Comparison of ENCODE assay signal across 1 cellular context in the genomic region with DNA sequence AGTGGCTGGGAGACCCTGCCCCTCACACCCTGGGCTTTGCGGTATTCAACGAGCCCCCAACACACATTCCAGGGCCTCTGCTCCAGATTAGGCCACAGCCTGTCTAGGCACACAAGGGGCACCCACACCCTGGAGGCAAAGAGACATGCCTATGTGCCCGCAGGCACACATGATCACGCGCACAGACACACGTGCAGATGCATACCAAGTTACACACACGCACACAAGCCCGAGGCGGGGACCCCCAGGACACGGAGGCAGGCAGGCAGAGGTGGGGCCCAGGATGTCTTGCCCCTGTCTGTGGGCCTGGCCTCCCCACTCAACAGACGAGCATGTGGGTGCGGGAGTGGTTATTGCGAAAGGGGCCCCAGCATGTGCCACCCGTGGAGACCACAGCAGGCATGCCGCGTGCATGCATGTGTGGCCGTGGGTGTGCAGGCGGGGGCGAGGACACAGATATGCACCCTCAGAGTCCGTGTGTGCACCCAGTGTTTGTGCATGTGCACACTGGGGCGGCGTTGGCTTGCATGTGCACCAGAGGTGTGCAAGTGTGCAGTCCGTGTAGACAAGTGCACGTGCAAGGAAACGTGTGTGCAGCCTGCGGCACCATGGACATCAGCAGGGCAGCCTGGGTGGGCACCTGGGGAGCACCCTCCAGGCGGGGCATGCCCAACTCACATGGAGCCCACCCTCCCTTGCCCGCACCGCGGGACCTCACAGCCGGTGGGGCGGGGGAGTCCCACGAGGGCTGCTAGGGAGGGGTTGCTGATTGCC.
TF ChIP-seq lines count a peak whose summit lies in the region.

No MANE protein-coding gene starts in this region.

TF ChIP-seq in K562, 482 proteins besides CTCF, POLR2A, EP300 and RAD21 (continued from another document):
- TF ChIP-seq, protein P1, sequence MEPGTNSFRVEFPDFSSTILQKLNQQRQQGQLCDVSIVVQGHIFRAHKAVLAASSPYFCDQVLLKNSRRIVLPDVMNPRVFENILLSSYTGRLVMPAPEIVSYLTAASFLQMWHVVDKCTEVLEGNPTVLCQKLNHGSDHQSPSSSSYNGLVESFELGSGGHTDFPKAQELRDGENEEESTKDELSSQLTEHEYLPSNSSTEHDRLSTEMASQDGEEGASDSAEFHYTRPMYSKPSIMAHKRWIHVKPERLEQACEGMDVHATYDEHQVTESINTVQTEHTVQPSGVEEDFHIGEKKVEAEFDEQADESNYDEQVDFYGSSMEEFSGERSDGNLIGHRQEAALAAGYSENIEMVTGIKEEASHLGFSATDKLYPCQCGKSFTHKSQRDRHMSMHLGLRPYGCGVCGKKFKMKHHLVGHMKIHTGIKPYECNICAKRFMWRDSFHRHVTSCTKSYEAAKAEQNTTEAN (CRISPR knock-in tag; IDR thresholded peaks at IDR 0.05), result peak; percentile 47
- TF ChIP-seq CBFB (CRISPR knock-in tag; IDR thresholded peaks at IDR 0.05), result peak; percentile 65; the same call in 1 of the 2 replicates
- 0 out of 4 replicates have a peak, but pooled peaks of 1 of the 2 experiments have one; percentile 15 for TF ChIP-seq MLX (CRISPR knock-in tag; conservative IDR thresholded peaks at IDR 0.05)
- TF ChIP-seq ZSCAN29 (IDR thresholded peaks at IDR 0.05), result peak; percentile 87
- TF ChIP-seq ZNF124 (CRISPR knock-in tag; IDR thresholded peaks at IDR 0.05), result peak; percentile 80
- TF ChIP-seq HNRNPL (IDR thresholded peaks at IDR 0.05; ENCODE audit: low read depth, low read length), result peak; percentile 25; the same call in 1 of the 2 replicates
- peak; percentile 95 for TF ChIP-seq CEBPB (tag; IDR thresholded peaks at IDR 0.05)
- TF ChIP-seq, protein P2, sequence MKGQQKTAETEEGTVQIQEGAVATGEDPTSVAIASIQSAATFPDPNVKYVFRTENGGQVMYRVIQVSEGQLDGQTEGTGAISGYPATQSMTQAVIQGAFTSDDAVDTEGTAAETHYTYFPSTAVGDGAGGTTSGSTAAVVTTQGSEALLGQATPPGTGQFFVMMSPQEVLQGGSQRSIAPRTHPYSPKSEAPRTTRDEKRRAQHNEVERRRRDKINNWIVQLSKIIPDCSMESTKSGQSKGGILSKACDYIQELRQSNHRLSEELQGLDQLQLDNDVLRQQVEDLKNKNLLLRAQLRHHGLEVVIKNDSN (CRISPR knock-in tag; IDR thresholded peaks at IDR 0.05), result peak; percentile 36; the same call in 1 of the 2 replicates
- peak; percentile 80 for TF ChIP-seq MAX (CRISPR knock-in tag; IDR thresholded peaks at IDR 0.05)
- peak in 1 of 2 experiments; percentile 71; a peak in 1 of 4 replicates for TF ChIP-seq TEAD1 (CRISPR knock-in tag; IDR thresholded peaks at IDR 0.05)
- TF ChIP-seq, protein P3, sequence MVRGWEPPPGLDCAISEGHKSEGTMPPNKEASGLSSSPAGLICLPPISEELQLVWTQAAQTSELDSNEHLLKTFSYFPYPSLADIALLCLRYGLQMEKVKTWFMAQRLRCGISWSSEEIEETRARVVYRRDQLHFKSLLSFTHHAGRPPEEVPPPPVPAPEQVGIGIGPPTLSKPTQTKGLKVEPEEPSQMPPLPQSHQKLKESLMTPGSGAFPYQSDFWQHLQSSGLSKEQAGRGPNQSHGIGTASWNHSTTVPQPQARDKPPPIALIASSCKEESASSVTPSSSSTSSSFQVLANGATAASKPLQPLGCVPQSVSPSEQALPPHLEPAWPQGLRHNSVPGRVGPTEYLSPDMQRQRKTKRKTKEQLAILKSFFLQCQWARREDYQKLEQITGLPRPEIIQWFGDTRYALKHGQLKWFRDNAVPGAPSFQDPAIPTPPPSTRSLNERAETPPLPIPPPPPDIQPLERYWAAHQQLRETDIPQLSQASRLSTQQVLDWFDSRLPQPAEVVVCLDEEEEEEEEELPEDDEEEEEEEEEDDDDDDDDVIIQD (CRISPR knock-in tag; IDR thresholded peaks at IDR 0.05), result 0 out of 2 replicates have a peak, but pooled peaks have one; percentile 60
- peak; percentile 87 for TF ChIP-seq BHLHE40 (IDR thresholded peaks at IDR 0.05; ENCODE audit: low read length)
- TF ChIP-seq THAP12 (CRISPR knock-in tag; IDR thresholded peaks at IDR 0.05), result peak; percentile 47
- TF ChIP-seq FOXA3 (CRISPR knock-in tag; conservative IDR thresholded peaks at IDR 0.05 in 1 of 2, IDR thresholded peaks at IDR 0.05 in 1 of 2), result 0 out of 4 replicates have a peak, but pooled peaks of 1 of the 2 experiments have one; percentile 10
